ENCODE assay signal across 8 cellular contexts in the genomic region with DNA sequence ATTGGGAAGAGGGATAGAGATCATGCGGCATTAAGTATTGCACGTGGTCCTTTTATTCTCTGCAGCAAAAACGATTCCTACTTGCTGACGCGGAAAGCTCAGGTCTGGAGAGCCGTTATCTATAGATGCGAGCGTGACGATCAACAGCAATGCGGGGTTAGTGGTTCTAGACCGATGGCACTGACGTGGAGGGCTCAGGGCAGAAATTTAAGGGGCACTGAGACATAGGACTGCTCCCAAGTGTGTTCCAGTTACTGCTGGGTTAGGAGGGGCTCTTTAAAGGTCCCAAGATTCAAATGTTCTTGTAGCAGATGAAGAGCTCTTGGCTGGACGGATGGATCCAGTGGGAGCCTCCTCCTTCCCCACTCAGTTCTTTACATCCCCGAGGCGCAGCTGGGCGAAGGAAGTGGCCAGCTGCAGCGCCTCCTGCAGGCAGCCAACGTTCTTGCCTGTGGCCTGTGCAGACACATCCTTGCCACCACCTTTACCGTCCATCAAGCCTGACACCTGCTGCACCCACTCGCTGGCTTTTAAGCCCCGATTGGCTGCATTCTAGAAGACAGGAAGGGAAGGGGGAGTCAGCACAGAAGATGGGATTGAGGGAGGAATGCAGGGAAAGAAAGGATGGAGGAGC. TPM values are rescaled to one million over a fixed set of nuclear protein-coding genes. Genes with fewer than 3 reads are reported as not detected.
A peak's percentile ranks its signal among the peaks of the same experiment; 100 is the strongest.
DNase-seq lines count a peak whose midpoint lies in the region; ATAC-seq lines count a peak whose summit lies in the region.

No MANE protein-coding gene starts in this region.

- no peaks in the 10 kb centered on the region for H3K9me3 Mint-ChIP-seq in IgD-negative memory B cell
- H3K9me3 Mint-ChIP-seq in activated naive CD8-positive, alpha-beta T cell treated with anti-CD3 and anti-CD28 coated beads, Interleukin-2, amount 50 U/mL, for 24 hours: no peaks in the 10 kb centered on the region
- no peaks in the 10 kb centered on the region for H3K9me3 Mint-ChIP-seq in naive thymus-derived CD8-positive, alpha-beta T cell

- no peak for ATAC-seq in activated naive CD8-positive, alpha-beta T cell treated with anti-CD3 and anti-CD28 coated beads, Interleukin-2, amount 50 U/mL, for 24 hours
- ATAC-seq in naive thymus-derived CD8-positive, alpha-beta T cell: no peak
- ATAC-seq in HG03280 (IDR thresholded peaks at IDR 0.05; ENCODE audit: unreplicated experiment) (no peak), GM18873 (IDR thresholded peaks at IDR 0.05; ENCODE audit: low FRiP score, unreplicated experiment) (no peak)

- peak overlapping the region; percentile 72 to 97 (median 84) for H3K27ac Mint-ChIP-seq in IgD-negative memory B cell
- H3K27ac Mint-ChIP-seq in activated naive CD8-positive, alpha-beta T cell treated with anti-CD3 and anti-CD28 coated beads, Interleukin-2, amount 50 U/mL, for 24 hours: peak overlapping the region; percentile 91
- H3K27ac Mint-ChIP-seq in naive thymus-derived CD8-positive, alpha-beta T cell: peak overlapping the region in 7 of 10 donors; percentile 15 to 98 (median 87)

- H3K4me1 Mint-ChIP-seq in IgD-negative memory B cell: peaks cover 0 to 12% (median 4%) of the 10 kb centered on the region in 3 donors
- H3K4me1 Mint-ChIP-seq in activated naive CD8-positive, alpha-beta T cell treated with anti-CD3 and anti-CD28 coated beads, Interleukin-2, amount 50 U/mL, for 24 hours: peaks cover 29% of the 10 kb centered on the region
- peaks cover 4 to 27% (median 16%) of the 10 kb centered on the region in 4 donors for H3K4me1 Mint-ChIP-seq in naive thymus-derived CD8-positive, alpha-beta T cell

- DNase-seq in ELR (ENCODE audit: low read depth): peak; percentile 45
- DNase-seq in activated naive CD8-positive, alpha-beta T cell treated with anti-CD3 and anti-CD28 coated beads, Interleukin-2, amount 50 U/mL, for 24 hours: peak; percentile 34
- no peak for DNase-seq in naive thymus-derived CD8-positive, alpha-beta T cell
- DNase-seq in NCI-H1105 treated with DMSO at 0.1 percent for 48 hours (lab: John Stamatoyannopoulos, UW): no peak
- no peak for DNase-seq in HPDE6-E6E7 (ENCODE audit: extremely low spot score)

- POLR2A ChIA-PET in naive thymus-derived CD8-positive, alpha-beta T cell (lab: Charles Lee): interaction anchor here (0.5 to 1.9 kb wide), 6 partner anchors 8 to 862 kb away, joined by 3 to 10 read pairs (median 3); partner anchors contain the start of gene DDX19A

- no peaks in the 10 kb centered on the region for H3K27me3 Mint-ChIP-seq in IgD-negative memory B cell
- no peaks in the 10 kb centered on the region for H3K27me3 Mint-ChIP-seq in activated naive CD8-positive, alpha-beta T cell treated with anti-CD3 and anti-CD28 coated beads, Interleukin-2, amount 50 U/mL, for 24 hours
- no peaks in the 10 kb centered on the region for H3K27me3 Mint-ChIP-seq in naive thymus-derived CD8-positive, alpha-beta T cell

- H3K4me3 Mint-ChIP-seq in IgD-negative memory B cell: peak overlapping the region in 1 of 4 donors; percentile 84
- H3K4me3 Mint-ChIP-seq in activated naive CD8-positive, alpha-beta T cell treated with anti-CD3 and anti-CD28 coated beads, Interleukin-2, amount 50 U/mL, for 24 hours: peak overlapping the region; percentile 83
- peak overlapping the region in 7 of 10 donors; percentile 15 to 95 (median 83) for H3K4me3 Mint-ChIP-seq in naive thymus-derived CD8-positive, alpha-beta T cell

- peaks cover 2% of the 10 kb centered on the region for H3K36me3 Mint-ChIP-seq in IgD-negative memory B cell
- H3K36me3 Mint-ChIP-seq in activated naive CD8-positive, alpha-beta T cell treated with anti-CD3 and anti-CD28 coated beads, Interleukin-2, amount 50 U/mL, for 24 hours (ENCODE audit: low read depth): peaks cover 49% of the 10 kb centered on the region
- H3K36me3 Mint-ChIP-seq in naive thymus-derived CD8-positive, alpha-beta T cell: peaks cover 0 to 46% (median 3%) of the 10 kb centered on the region in 3 donors

RNA-seq across cellular contexts. Expression of gene EXOSC6, which starts 0.7 kb away (rescaled TPM):
- 4.8 TPM for polyA plus RNA-seq in IgD-negative memory B cell
- 10 to 100 TPM; 38.7 to 39.3 TPM for total RNA-seq in naive thymus-derived CD8-positive, alpha-beta T cell
- 10 to 100 TPM in 2 of 3 donors, 1 to 10 TPM in 1; 8.0 to 18.0 (median 16.5) TPM for polyA plus RNA-seq in naive thymus-derived CD8-positive, alpha-beta T cell

RNA-seq across cellular contexts. Expression of gene AARS1, which starts 36.8 kb away (rescaled TPM):
- 37.6 TPM for polyA plus RNA-seq in IgD-negative memory B cell
- 100 to 1,000 TPM; 140 to 144 TPM for total RNA-seq in naive thymus-derived CD8-positive, alpha-beta T cell
- 10 to 100 TPM; 22.9 to 45.6 (median 37.8) TPM for polyA plus RNA-seq in naive thymus-derived CD8-positive, alpha-beta T cell

RNA-seq across cellular contexts. Expression of gene DDX19B, which starts 46.5 kb away (rescaled TPM):
- 53.8 TPM for polyA plus RNA-seq in IgD-negative memory B cell
- 10 to 100 TPM; 33.7 to 37.9 TPM for total RNA-seq in naive thymus-derived CD8-positive, alpha-beta T cell
- polyA plus RNA-seq in naive thymus-derived CD8-positive, alpha-beta T cell: 10 to 100 TPM; 34.5 to 48.2 (median 40.0) TPM

Comparison
In these comparisons a context has a peak if more than half of its experiments do, and no peak if none do; other contexts are left out.
1. DNase-seq: peak in ELR (single experiment) and activated naive CD8-positive, alpha-beta T cell treated with anti-CD3 and anti-CD28 coated beads, Interleukin-2, amount 50 U/mL, for 24 hours (single experiment); none in naive thymus-derived CD8-positive, alpha-beta T cell (0 of 10), NCI-H1105 treated with DMSO at 0.1 percent for 48 hours (single experiment) and HPDE6-E6E7 (single experiment).
2. Peak in every context shown above with its lines, with median percentiles within 50 percentile points of each other: H3K27ac Mint-ChIP-seq.